ENCODE assay signal across 11 cellular contexts in genomic region chr2:99856119-99856518, GRCh38.
"Had no signal": no experiment of that assay in that cellular context is flagged by ENCODE, and none has a peak within 500 bp of the region (broad histone marks: within the 10 kb centered on the region; RNA-seq: fewer than 3 reads in every experiment).

No MANE protein-coding gene starts in this region.

- FAIRE-seq: H1, H54, HepG2 had no signal

- ATAC-seq: GM23338, HepG2 had no signal

- DNase-seq: H9, HCEC 1CT, HFFc6, KBM-7 had no signal

- H2AFZ ChIP-seq: GM23338 had no signal

- H3K9ac ChIP-seq: KMS-11 had no signal

- H3K4me3 Mint-ChIP-seq: GM23338, H9, HFFc6, IgD-negative memory B cell had no signal

- H3K27me3 Mint-ChIP-seq: IgD-negative memory B cell had no signal

- H3K4me1 Mint-ChIP-seq: GM23338, H9 had no signal

- H3K4me3 ChIP-seq: GM23338 had no signal

- H3K27ac Mint-ChIP-seq: GM23338, H9, HFFc6, IgD-negative memory B cell had no signal

- H3K27ac ChIP-seq: HL-60, KMS-11 had no signal

- H3K4me2 ChIP-seq: GM23338, KMS-11 had no signal

- H3K9me3 Mint-ChIP-seq: GM23338, H9, HFFc6, IgD-negative memory B cell had no signal
